ENCODE assay signal across 17 cellular contexts in genomic region chr19:58129284-58129683, GRCh38. TPM values are rescaled to one million over a fixed set of nuclear protein-coding genes. Genes with fewer than 3 reads are reported as not detected.
DNase-seq lines count a peak whose midpoint lies in the region; ATAC-seq, FAIRE-seq and TF ChIP-seq lines count a peak whose summit lies in the region.
"Had no signal": no experiment of that assay in that cellular context is flagged by ENCODE, and none has a peak within 500 bp of the region (broad histone marks: within the 10 kb centered on the region; RNA-seq: fewer than 3 reads in every experiment).

No MANE protein-coding gene starts in this region.

- no peak overlapping the region for H3K27ac ChIP-seq in BLaER1 treated with 17β-estradiol and CSF1 and Interleukin-3, amounts not matched to agents 10 nM and 100 nM
- H3K27ac ChIP-seq in liver (ENCODE audit: low read depth in 1 of 2, low read length in 2 of 2) (no peak overlapping the region), smooth muscle cell (ENCODE audit: low read depth) (no peak overlapping the region), stomach (no peak overlapping the region)

- ATAC-seq in GM21619 (IDR thresholded peaks at IDR 0.05; ENCODE audit: unreplicated experiment) = no peak
- ATAC-seq: GM23338, Panc1 had no signal

- no peak for TF ChIP-seq EP300 in stomach (IDR thresholded peaks at IDR 0.05)

- H3F3A ChIP-seq in smooth muscle cell (ENCODE audit: low read depth) = no peaks in the 10 kb centered on the region

- H3K9me3 ChIP-seq in BLaER1 treated with 17β-estradiol and CSF1 and Interleukin-3, amounts not matched to agents 10 nM and 100 nM (replicated peaks in 1 of 11) = peaks cover 100% of the 10 kb centered on the region in 11 experiments
- H3K9me3 ChIP-seq in adipocyte (ENCODE audit: control insufficient read depth, low read length) (peaks cover 100% of the 10 kb centered on the region), liver (ENCODE audit: control insufficient read depth in 4 of 4, low read length in 3 of 4) (peaks cover 67 to 95% (median 75%) of the 10 kb centered on the region in 4 donors), smooth muscle cell (replicated peaks; ENCODE audit: low read depth) (peaks cover 80% of the 10 kb centered on the region), stomach (peaks cover 99 to 100% (median 100%) of the 10 kb centered on the region in 4 donors)

- no peaks in the 10 kb centered on the region for H4K20me1 ChIP-seq in BLaER1 treated with 17β-estradiol and CSF1 and Interleukin-3, amounts not matched to agents 10 nM and 100 nM
- H4K20me1 ChIP-seq in smooth muscle cell (ENCODE audit: low read depth) = no peaks in the 10 kb centered on the region

- no peak for TF ChIP-seq RAD21 in liver (IDR thresholded peaks at IDR 0.05)

- no peaks in the 10 kb centered on the region for H3K79me2 ChIP-seq in smooth muscle cell (ENCODE audit: low read depth)

- intact Hi-C loops in stomach (cut with DNase I; ENCODE audit: low total_unique reads) = no loop called here

- no peak for DNase-seq in adipocyte (ENCODE audit: low read depth)
- DNase-seq in smooth muscle cell (lab: John Stamatoyannopoulos, UW; ENCODE audit: unreplicated experiment) = no peak
- no peak for DNase-seq in RCC 7860 (ENCODE audit: low spot score)
- DNase-seq in stomach = no peak
- DNase-seq: AML-193, DMS153, EL, KG1, NCI-H1092 treated with DMSO at 0.1 percent for 48 hours, NCI-H1694 treated with DMSO at 0.1 percent for 48 hours, NCI-H82, Right ventricle myocardium superior had no signal

- no peak overlapping the region for H3K9ac ChIP-seq in BLaER1 treated with 17β-estradiol and CSF1 and Interleukin-3, amounts not matched to agents 10 nM and 100 nM
- H3K9ac ChIP-seq in adipocyte (ENCODE audit: low read length) (no peak overlapping the region), liver (ENCODE audit: low read depth in 1 of 2, low read length in 2 of 2) (no peak overlapping the region), smooth muscle cell (ENCODE audit: low read depth) (no peak overlapping the region)

- H3K4me2 ChIP-seq in BLaER1 treated with 17β-estradiol and CSF1 and Interleukin-3, amounts not matched to agents 10 nM and 100 nM = no peak overlapping the region
- no peak overlapping the region for H3K4me2 ChIP-seq in smooth muscle cell
- H3K4me2 ChIP-seq: GM23338 had no signal

- no peaks in the 10 kb centered on the region for H3K27me3 ChIP-seq in BLaER1 treated with 17β-estradiol and CSF1 and Interleukin-3, amounts not matched to agents 10 nM and 100 nM
- H3K27me3 ChIP-seq in adipocyte (replicated peaks; ENCODE audit: control insufficient read depth, insufficient read depth, low read length) (no peaks in the 10 kb centered on the region), liver (ENCODE audit: control insufficient read depth in 4 of 4, insufficient read depth in 4 of 4, low read length in 3 of 4) (no peaks in the 10 kb centered on the region), smooth muscle cell (ENCODE audit: low read depth) (no peaks in the 10 kb centered on the region), stomach (no peaks in the 10 kb centered on the region)

- no peak for FAIRE-seq in RCC 7860 (lab: Jason Lieb, UNC)

- peak overlapping the region; percentile 17 to 52 (median 38); a peak in 17 of 20 replicates for H3K4me3 ChIP-seq in BLaER1 treated with 17β-estradiol and CSF1 and Interleukin-3, amounts not matched to agents 10 nM and 100 nM
- H3K4me3 ChIP-seq in adipocyte (ENCODE audit: low read length) = peak overlapping the region; percentile 66
- peak overlapping the region in 2 of 3 donors; percentile 66 to 80 for H3K4me3 ChIP-seq in liver (ENCODE audit: low read depth in 1 of 3, low read length in 3 of 3)
- H3K4me3 ChIP-seq in smooth muscle cell = peak overlapping the region; percentile 3
- H3K4me3 ChIP-seq in stomach = no peak overlapping the region
- H3K4me3 ChIP-seq: GM23338 had no signal

- no peaks in the 10 kb centered on the region for H3K4me1 ChIP-seq in BLaER1 treated with 17β-estradiol and CSF1 and Interleukin-3, amounts not matched to agents 10 nM and 100 nM
- no peaks in the 10 kb centered on the region for H3K4me1 ChIP-seq in adipocyte (ENCODE audit: control insufficient read depth, insufficient read depth, low read length)
- no peaks in the 10 kb centered on the region for H3K4me1 ChIP-seq in liver (ENCODE audit: control insufficient read depth in 4 of 4, insufficient read depth in 4 of 4, low read length in 3 of 4)
- no peaks in the 10 kb centered on the region for H3K4me1 ChIP-seq in smooth muscle cell (ENCODE audit: low read depth)
- no peaks in the 10 kb centered on the region for H3K4me1 ChIP-seq in stomach

- no peak overlapping the region for H2AFZ ChIP-seq in smooth muscle cell (ENCODE audit: low read depth)
- H2AFZ ChIP-seq: GM23338 had no signal

- no peak for TF ChIP-seq POLR2A in stomach (IDR thresholded peaks at IDR 0.05)

- TF ChIP-seq CTCF in liver (IDR thresholded peaks at IDR 0.05; ENCODE audit: low read depth, low read length, missing input control) (no peak), smooth muscle cell (IDR thresholded peaks at IDR 0.05; ENCODE audit: borderline replicate concordance, insufficient read depth, poor library complexity, severe bottlenecking) (no peak), stomach (IDR thresholded peaks at IDR 0.05) (no peak)

- H3K36me3 ChIP-seq in BLaER1 treated with 17β-estradiol and CSF1 and Interleukin-3, amounts not matched to agents 10 nM and 100 nM = peaks cover 89 to 96% (median 94%) of the 10 kb centered on the region in 11 experiments
- peaks cover 88% of the 10 kb centered on the region for H3K36me3 ChIP-seq in adipocyte (ENCODE audit: control insufficient read depth, insufficient read depth, low read length, severe bottlenecking)
- H3K36me3 ChIP-seq in liver (ENCODE audit: control insufficient read depth in 4 of 4, insufficient read depth in 3 of 4, low read depth in 1 of 4, low read length in 3 of 4) = peaks cover 13 to 57% (median 48%) of the 10 kb centered on the region in 4 donors
- H3K36me3 ChIP-seq in smooth muscle cell (ENCODE audit: low read depth) = peaks cover 71% of the 10 kb centered on the region
- H3K36me3 ChIP-seq in stomach = peaks cover 73 to 97% (median 76%) of the 10 kb centered on the region in 4 donors

- WGBS in liver = 97% methylated on average over 3 of the region's 3 CpGs
- 100% methylated on average over 3 of the region's 3 CpGs for WGBS in smooth muscle cell (ENCODE audit: low lambda C conversion rate)
- WGBS in stomach, 5 donors = 95 to 100% (median 96%) methylated on average over 3 of the region's 3 CpGs

TF ChIP-seq in liver, 16 proteins besides CTCF, POLR2A, EP300 and RAD21:
- TF ChIP-seq FOXA2 (IDR thresholded peaks at IDR 0.05) (no peak), REST (IDR thresholded peaks at IDR 0.05) (no peak), YY1 (IDR thresholded peaks at IDR 0.05) (no peak), TAF1 (conservative IDR thresholded peaks at IDR 0.05) (no peak), HNF4A (conservative IDR thresholded peaks at IDR 0.05) (no peak), EGR1 (IDR thresholded peaks at IDR 0.05; ENCODE audit: low read depth in 2 of 2) (no peak), FOXA1 (IDR thresholded peaks at IDR 0.05) (no peak), JUND (IDR thresholded peaks at IDR 0.05) (no peak), GABPA (IDR thresholded peaks at IDR 0.05 in 1 of 2, conservative IDR thresholded peaks at IDR 0.05 in 1 of 2) (no peak), SP1 (IDR thresholded peaks at IDR 0.05) (no peak), RXRA (IDR thresholded peaks at IDR 0.05) (no peak)

RNA-seq across cellular contexts. Expression of gene ZNF329, which starts 21.3 kb away (rescaled TPM):
- total RNA-seq in liver = 1 to 10 TPM; 5.4 to 6.8 TPM
- 1 to 10 TPM; 1.2 to 2.2 TPM for polyA plus RNA-seq in liver
- total RNA-seq in smooth muscle cell = 14.3 and 22.3 TPM in 2 replicates
- polyA plus RNA-seq in smooth muscle cell = 2.3 and 4.4 TPM in 2 replicates
- total RNA-seq in stomach = 10 to 100 TPM in 1 of 5 donors, 1 to 10 TPM in 3, under 1 TPM in 1; 0.58 to 18.2 (median 4.9) TPM
- 1 to 10 TPM; 3.3 to 3.9 (median 3.4) TPM for polyA plus RNA-seq in stomach

RNA-seq across cellular contexts. Expression of gene ZSCAN18, which starts 31.3 kb away (rescaled TPM):
- 10 to 100 TPM; 13.1 to 21.7 TPM for total RNA-seq in liver
- 10 to 100 TPM in 1 of 2 donors, 1 to 10 TPM in 1; 2.1 to 10.3 TPM for polyA plus RNA-seq in liver
- 32.9 and 34.6 TPM in 2 replicates for total RNA-seq in smooth muscle cell
- 54.6 and 66.5 TPM in 2 replicates for polyA plus RNA-seq in smooth muscle cell
- 100 to 1,000 TPM in 1 of 5 donors, 10 to 100 TPM in 4; 27.0 to 327 (median 60.6) TPM for total RNA-seq in stomach
- polyA plus RNA-seq in stomach = 10 to 100 TPM; 15.5 to 50.3 (median 35.4) TPM

RNA-seq across cellular contexts. Expression of gene ZNF274, which starts 53.6 kb away (rescaled TPM):
- total RNA-seq in liver (10 to 100 TPM; 12.8 to 18.2 TPM), smooth muscle cell (23.8 and 29.2 TPM in 2 replicates), stomach (10 to 100 TPM in 4 of 5 donors, 1 to 10 TPM in 1; 6.2 to 46.9 (median 28.6) TPM)
- polyA plus RNA-seq in liver (10 to 100 TPM in 1 of 2 donors, 1 to 10 TPM in 1; 5.7 to 10.9 TPM), smooth muscle cell (27.2 and 29.5 TPM in 2 replicates), stomach (10 to 100 TPM in 2 of 3 donors, 1 to 10 TPM in 1; 5.9 to 16.1 (median 12.2) TPM)

Comparison
In these comparisons a context has a peak if more than half of its experiments do, and no peak if none do; other contexts are left out.
1. H3K4me3 ChIP-seq: peak in BLaER1 treated with 17β-estradiol and CSF1 and Interleukin-3, amounts not matched to agents 10 nM and 100 nM (10 of 10), adipocyte (single experiment), liver (2 of 3) and smooth muscle cell (single experiment); none in stomach (0 of 4).